Comparison of ENCODE assay signal across 24 cellular contexts in the genomic region with DNA sequence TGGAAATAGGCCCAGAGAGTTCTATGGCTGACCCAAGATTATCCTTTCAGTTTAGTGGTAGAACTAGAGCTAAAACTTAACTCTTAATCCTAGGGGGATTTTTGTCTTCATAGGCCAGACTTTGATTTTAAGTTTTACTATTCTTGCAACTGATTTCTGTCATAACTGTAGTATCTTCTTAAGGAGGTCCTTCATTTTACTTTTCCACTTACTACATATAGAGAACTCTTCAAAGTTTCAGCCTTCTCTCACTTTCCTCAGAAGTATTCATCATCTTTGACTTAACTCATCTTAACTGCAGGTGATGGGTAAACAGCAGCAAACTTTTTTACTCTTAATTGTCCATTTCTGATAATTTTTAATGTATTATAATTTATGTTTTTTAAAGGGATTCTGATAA. TPM values are rescaled to one million over a fixed set of nuclear protein-coding genes. Genes with fewer than 3 reads are reported as not detected.
DNase-seq lines count a peak whose midpoint lies in the region; ATAC-seq lines count a peak whose summit lies in the region.
"Had no signal": no experiment of that assay in that cellular context is flagged by ENCODE, and none has a peak within 500 bp of the region (broad histone marks: within the 10 kb centered on the region; RNA-seq: fewer than 3 reads in every experiment).

No MANE protein-coding gene starts in this region.

- CTCF ChIA-PET in activated CD4-positive, alpha-beta memory T cell treated with anti-CD3 and anti-CD28 coated beads for 36 hours (lab: Charles Lee), result interaction anchor here (0.9 kb wide), 1 partner anchor 18 kb away, joined by 3 read pairs; no protein-coding TSS in a partner anchor
- CTCF ChIA-PET in activated CD4-positive, alpha-beta memory T cell treated with anti-CD3 and anti-CD28 coated beads, Interleukin-2, amount 10 ng/mL, durations not matched to agents 7 days and 5 days (lab: Charles Lee), result interaction anchor here (1.5 kb wide), 1 partner anchor 40 kb away, joined by 3 read pairs; no protein-coding TSS in a partner anchor

- H2AK5ac ChIP-seq in mesenchymal stem cell (ENCODE audit: low read length, severe bottlenecking), result no peak overlapping the region

- H3K4me1 Mint-ChIP-seq in activated CD4-positive, alpha-beta memory T cell treated with anti-CD3 and anti-CD28 coated beads for 36 hours (ENCODE audit: low read depth), result peaks cover 8% of the 10 kb centered on the region
- peaks cover 1% of the 10 kb centered on the region for H3K4me1 Mint-ChIP-seq in activated CD4-positive, alpha-beta memory T cell treated with anti-CD3 and anti-CD28 coated beads, Interleukin-2, amount 10 ng/mL, durations not matched to agents 7 days and 5 days
- peaks cover 14% of the 10 kb centered on the region for H3K4me1 Mint-ChIP-seq in activated T-cell treated with anti-CD3 and anti-CD28 coated beads, Interleukin-2, amount 50 U/mL, for 72 hours (ENCODE audit: low read depth)
- H3K4me1 Mint-ChIP-seq: CD14-positive monocyte had no signal

- no peaks in the 10 kb centered on the region for H3K4me1 ChIP-seq in mesenchymal stem cell (ENCODE audit: control insufficient read depth, insufficient read depth, low read depth, low read length)
- H3K4me1 ChIP-seq: A549; BE2C; BLaER1 treated with 17β-estradiol and CSF1 and Interleukin-3, amounts not matched to agents 10 nM and 100 nM had no signal

- no peak overlapping the region for H3K4me2 ChIP-seq in mesenchymal stem cell (ENCODE audit: low read length, poor library complexity, severe bottlenecking)
- H3K4me2 ChIP-seq: A549; BLaER1 treated with 17β-estradiol and CSF1 and Interleukin-3, amounts not matched to agents 10 nM and 100 nM had no signal

- H3K4me3 ChIP-seq in mesenchymal stem cell (ENCODE audit: insufficient read depth in 1 of 2, low read depth in 1 of 2, low read length in 2 of 2), result no peak overlapping the region
- H3K4me3 ChIP-seq: A549; BLaER1 treated with 17β-estradiol and CSF1 and Interleukin-3, amounts not matched to agents 10 nM and 100 nM; GM12878; GM23248 had no signal

- peaks cover 17 to 99% of the 10 kb centered on the region in 2 experiments for H3K36me3 ChIP-seq in mesenchymal stem cell (ENCODE audit: control insufficient read depth in 1 of 2, insufficient read depth in 2 of 2, low read depth in 1 of 2, low read length in 2 of 2)

- H4K8ac ChIP-seq in mesenchymal stem cell (ENCODE audit: low read length), result no peak overlapping the region

- H3K9ac ChIP-seq in mesenchymal stem cell (ENCODE audit: low read length), result peak overlapping the region; percentile 26
- H3K9ac ChIP-seq: BLaER1 treated with 17β-estradiol and CSF1 and Interleukin-3, amounts not matched to agents 10 nM and 100 nM; GM23248 had no signal

- H2AFZ ChIP-seq in mesenchymal stem cell (ENCODE audit: low read depth, low read length), result no peak overlapping the region
- H2AFZ ChIP-seq: GM23248 had no signal

- H3K4ac ChIP-seq in mesenchymal stem cell (ENCODE audit: low read depth in 1 of 2, low read length in 2 of 2), result no peak overlapping the region

- H3K4me3 Mint-ChIP-seq in activated CD4-positive, alpha-beta memory T cell treated with anti-CD3 and anti-CD28 coated beads for 36 hours, result no peak overlapping the region
- H3K4me3 Mint-ChIP-seq in activated CD4-positive, alpha-beta memory T cell treated with anti-CD3 and anti-CD28 coated beads, Interleukin-2, amount 10 ng/mL, durations not matched to agents 7 days and 5 days, result no peak overlapping the region
- H3K4me3 Mint-ChIP-seq in activated T-cell treated with anti-CD3 and anti-CD28 coated beads, Interleukin-2, amount 50 U/mL, for 72 hours, result no peak overlapping the region
- H3K4me3 Mint-ChIP-seq: CD14-positive monocyte; CD4-positive, alpha-beta T cell; CD8-positive, alpha-beta memory T cell had no signal

- DNase-seq in activated CD4-positive, alpha-beta memory T cell treated with anti-CD3 and anti-CD28 coated beads for 36 hours, result no peak
- DNase-seq in activated CD4-positive, alpha-beta memory T cell treated with anti-CD3 and anti-CD28 coated beads, Interleukin-2, amount 10 ng/mL, durations not matched to agents 7 days and 5 days, result no peak
- DNase-seq in activated T-cell treated with anti-CD3 and anti-CD28 coated beads, Interleukin-2, amount 50 U/mL, for 72 hours, result no peak
- DNase-seq in activated T-cell treated with anti-CD3 and anti-CD28 coated beads, Interleukin-2, amount 50 U/mL, for 48 hours, result no peak
- DNase-seq in mesenchymal stem cell, result no peak
- no peak for DNase-seq in islet precursor cell
- DNase-seq: 8988T; ACHN; AML-193; BE2C; CD4-positive, alpha-beta T cell; CD8-positive, alpha-beta memory T cell; DMS 273 treated with DMSO at 0.1 percent for 48 hours; DMS79; EL; GDM1; GM23248; H7; HCEC 1CT had no signal

- no peak overlapping the region for H4K91ac ChIP-seq in mesenchymal stem cell (ENCODE audit: low read length)

- ATAC-seq in activated T-cell treated with anti-CD3 and anti-CD28 coated beads, Interleukin-2, amount 50 U/mL, for 72 hours (replicated peaks in 1 of 2), result peak; percentile 72 to 78
- ATAC-seq in GM19455 (IDR thresholded peaks at IDR 0.05; ENCODE audit: unreplicated experiment), result no peak
- ATAC-seq: A549, GM12878 had no signal

- H3K27ac ChIP-seq in mesenchymal stem cell (ENCODE audit: low read length, poor library complexity, severe bottlenecking), result no peak overlapping the region
- H3K27ac ChIP-seq: A549; BLaER1 treated with 17β-estradiol and CSF1 and Interleukin-3, amounts not matched to agents 10 nM and 100 nM; GM23248 had no signal

- H3K23ac ChIP-seq in mesenchymal stem cell (ENCODE audit: low read length in 2 of 2), result no peak overlapping the region

- H2BK5ac ChIP-seq in mesenchymal stem cell (ENCODE audit: low read depth, low read length, poor library complexity, severe bottlenecking), result no peak overlapping the region

- no peak overlapping the region for H2BK12ac ChIP-seq in mesenchymal stem cell (ENCODE audit: low read length in 2 of 2)

- no peak overlapping the region for H3K18ac ChIP-seq in mesenchymal stem cell (ENCODE audit: low read depth in 1 of 2, low read length in 2 of 2)

- peak overlapping the region; percentile 26 for H3K27ac Mint-ChIP-seq in activated CD4-positive, alpha-beta memory T cell treated with anti-CD3 and anti-CD28 coated beads for 36 hours
- H3K27ac Mint-ChIP-seq in activated CD4-positive, alpha-beta memory T cell treated with anti-CD3 and anti-CD28 coated beads, Interleukin-2, amount 10 ng/mL, durations not matched to agents 7 days and 5 days, result no peak overlapping the region
- H3K27ac Mint-ChIP-seq in activated T-cell treated with anti-CD3 and anti-CD28 coated beads, Interleukin-2, amount 50 U/mL, for 72 hours, result no peak overlapping the region
- H3K27ac Mint-ChIP-seq: CD4-positive, alpha-beta T cell had no signal

- H2BK120ac ChIP-seq in mesenchymal stem cell (ENCODE audit: low read depth, low read length), result no peak overlapping the region

- POLR2A ChIA-PET in activated CD4-positive, alpha-beta memory T cell treated with anti-CD3 and anti-CD28 coated beads for 36 hours (lab: Charles Lee), result interaction anchor here (0.6 to 1.4 kb wide), 2 partner anchors 9 to 15 kb away, joined by 3 to 5 read pairs; no protein-coding TSS in a partner anchor
- POLR2A ChIA-PET in activated CD4-positive, alpha-beta memory T cell treated with anti-CD3 and anti-CD28 coated beads, Interleukin-2, amount 10 ng/mL, durations not matched to agents 7 days and 5 days (lab: Charles Lee), result no interaction called here

- peaks cover 13% of the 10 kb centered on the region for H3K79me1 ChIP-seq in mesenchymal stem cell (replicated peaks; ENCODE audit: low read length, poor library complexity, severe bottlenecking)

- no peaks in the 10 kb centered on the region for H3K9me3 ChIP-seq in mesenchymal stem cell (ENCODE audit: control insufficient read depth, low read length)
- H3K9me3 ChIP-seq: A549; BE2C; BLaER1 treated with 17β-estradiol and CSF1 and Interleukin-3, amounts not matched to agents 10 nM and 100 nM had no signal

- no peaks in the 10 kb centered on the region for H3K9me3 Mint-ChIP-seq in activated CD4-positive, alpha-beta memory T cell treated with anti-CD3 and anti-CD28 coated beads for 36 hours
- H3K9me3 Mint-ChIP-seq in activated CD4-positive, alpha-beta memory T cell treated with anti-CD3 and anti-CD28 coated beads, Interleukin-2, amount 10 ng/mL, durations not matched to agents 7 days and 5 days, result no peaks in the 10 kb centered on the region
- H3K9me3 Mint-ChIP-seq in activated T-cell treated with anti-CD3 and anti-CD28 coated beads, Interleukin-2, amount 50 U/mL, for 72 hours, result no peaks in the 10 kb centered on the region
- H3K9me3 Mint-ChIP-seq: CD4-positive, alpha-beta T cell; CD8-positive, alpha-beta memory T cell had no signal

- H3K14ac ChIP-seq in mesenchymal stem cell (ENCODE audit: low read length in 2 of 2), result no peak overlapping the region

- intact Hi-C loops in activated CD4-positive, alpha-beta memory T cell treated with anti-CD3 and anti-CD28 coated beads for 36 hours (cut with micrococcal nuclease), result loop anchor here (2.0 kb wide), 1 partner anchor 22 kb away; no protein-coding TSS in a partner anchor

- no peaks in the 10 kb centered on the region for H3K27me3 Mint-ChIP-seq in activated CD4-positive, alpha-beta memory T cell treated with anti-CD3 and anti-CD28 coated beads for 36 hours
- no peaks in the 10 kb centered on the region for H3K27me3 Mint-ChIP-seq in activated CD4-positive, alpha-beta memory T cell treated with anti-CD3 and anti-CD28 coated beads, Interleukin-2, amount 10 ng/mL, durations not matched to agents 7 days and 5 days
- no peaks in the 10 kb centered on the region for H3K27me3 Mint-ChIP-seq in activated T-cell treated with anti-CD3 and anti-CD28 coated beads, Interleukin-2, amount 50 U/mL, for 72 hours (ENCODE audit: low read depth)
- H3K27me3 Mint-ChIP-seq: CD4-positive, alpha-beta T cell; CD8-positive, alpha-beta memory T cell had no signal

- peaks cover 64% of the 10 kb centered on the region for H3K36me3 Mint-ChIP-seq in activated CD4-positive, alpha-beta memory T cell treated with anti-CD3 and anti-CD28 coated beads for 36 hours
- peaks cover 74% of the 10 kb centered on the region for H3K36me3 Mint-ChIP-seq in activated CD4-positive, alpha-beta memory T cell treated with anti-CD3 and anti-CD28 coated beads, Interleukin-2, amount 10 ng/mL, durations not matched to agents 7 days and 5 days (ENCODE audit: low read depth)
- H3K36me3 Mint-ChIP-seq in activated T-cell treated with anti-CD3 and anti-CD28 coated beads, Interleukin-2, amount 50 U/mL, for 72 hours (ENCODE audit: insufficient read depth in 2 of 2), result peaks cover 13 to 44% of the 10 kb centered on the region in 2 donors

- H3K27me3 ChIP-seq in mesenchymal stem cell (ENCODE audit: control insufficient read depth in 1 of 2, insufficient read depth in 1 of 2, low read length in 2 of 2), result no peaks in the 10 kb centered on the region
- H3K27me3 ChIP-seq: BE2C; BLaER1 treated with 17β-estradiol and CSF1 and Interleukin-3, amounts not matched to agents 10 nM and 100 nM had no signal

- no peak overlapping the region for H2BK15ac ChIP-seq in mesenchymal stem cell (ENCODE audit: low read depth, poor library complexity, severe bottlenecking)

RNA-seq across cellular contexts. Expression of a gene that starts 23.4 kb away (rescaled TPM):
- total RNA-seq in activated CD4-positive, alpha-beta memory T cell treated with anti-CD3 and anti-CD28 coated beads for 36 hours, result 10 to 100 TPM; 74.6 to 76.1 TPM
- total RNA-seq in activated CD4-positive, alpha-beta memory T cell treated with anti-CD3 and anti-CD28 coated beads, Interleukin-2, amount 10 ng/mL, durations not matched to agents 7 days and 5 days, result 10 to 100 TPM; 66.8 to 68.6 TPM
- 10 to 100 TPM; 91.3 to 94.1 TPM for total RNA-seq in activated T-cell treated with anti-CD3 and anti-CD28 coated beads, Interleukin-2, amount 50 U/mL, for 72 hours
- 30.1 TPM for polyA plus RNA-seq in mesenchymal stem cell (2013, experiment 1 of 2)
- polyA plus RNA-seq in mesenchymal stem cell (2013, experiment 2 of 2), result 30.6 TPM
